ENCODE assay signal across 19 cellular contexts in the genomic region with DNA sequence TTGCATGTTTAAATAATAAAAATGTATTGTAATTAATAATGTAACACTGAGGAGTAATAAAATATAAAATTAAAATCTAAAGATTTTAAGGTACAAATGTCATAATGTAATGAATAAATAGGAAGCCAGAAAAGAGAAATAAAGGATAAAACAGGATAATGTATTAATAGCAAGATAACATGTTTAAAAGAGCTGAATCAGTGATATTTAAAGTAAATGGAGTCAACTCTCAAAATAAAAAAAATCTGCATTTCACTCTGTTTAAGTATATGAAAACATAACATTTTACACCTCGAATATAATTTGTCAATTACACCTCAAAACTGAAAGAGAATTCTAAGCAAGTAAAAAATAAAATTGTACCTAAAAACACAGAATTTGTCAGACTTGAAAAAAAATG.
"Had no signal": no experiment of that assay in that cellular context is flagged by ENCODE, and none has a peak within 500 bp of the region (broad histone marks: within the 10 kb centered on the region; RNA-seq: fewer than 3 reads in every experiment).

No MANE protein-coding gene starts in this region.

- DNase-seq: natural killer cell; occipital lobe; ovary; posterior cingulate gyrus; psoas muscle; right cardiac atrium; right lobe of liver; sigmoid colon; small intestine; stimulated activated CD4-positive, alpha-beta T cell treated with anti-CD3 and anti-CD28 coated beads, Interleukin-15, amount 100 ng/mL, for 24 hours; stimulated activated CD4-positive, alpha-beta T cell treated with anti-CD3 and anti-CD28 coated beads, Interleukin-2, amount 100 ng/mL, for 24 hours; stimulated activated CD4-positive, alpha-beta T cell treated with anti-CD3 and anti-CD28 coated beads, Interleukin-2, amount 100 ng/mL, for 48 hours; stimulated activated CD4-positive, alpha-beta T cell treated with anti-CD3 and anti-CD28 coated beads, Interleukin-4, amount 100 ng/mL, for 24 hours; stimulated activated naive B cell treated with anti-CD40 and anti-IgM and Interleukin-4, amounts not matched to agents 10 μg/mL and 1 μg/mL and 100 μg/mL, for 72 hours; stimulated activated naive CD4-positive, alpha-beta T cell treated with Interleukin-2 at 50 U/mL for 16 hours; stomach; thyroid gland; trophoblast cell; upper lobe of left lung had no signal
